ENCODE assay signal across 1 cellular context in genomic region chr1:165873481-165873880, GRCh38.
TF ChIP-seq lines count a peak whose summit lies in the region.

No MANE protein-coding gene starts in this region.

TF ChIP-seq in WTC11, 78 proteins besides CTCF, POLR2A, EP300 and RAD21 (continued from another document):
- no peak for TF ChIP-seq MLX (CRISPR knock-in tag; IDR thresholded peaks at IDR 0.05)
